Comparison of ENCODE assay signal across 14 cellular contexts in genomic region chr2:196967775-196968174, GRCh38. TPM values are rescaled to one million over a fixed set of nuclear protein-coding genes. Genes with fewer than 3 reads are reported as not detected.
DNase-seq lines count a peak whose midpoint lies in the region; FAIRE-seq and TF ChIP-seq lines count a peak whose summit lies in the region.
"Had no signal": no experiment of that assay in that cellular context is flagged by ENCODE, and none has a peak within 500 bp of the region (broad histone marks: within the 10 kb centered on the region; RNA-seq: fewer than 3 reads in every experiment).

No MANE protein-coding gene starts in this region.

- H3K4me3 ChIP-seq in GM23248: no peak overlapping the region
- no peak overlapping the region for H3K4me3 ChIP-seq in H1 (ENCODE audit: extremely low read depth in 1 of 4, insufficient read depth in 2 of 4, low read depth in 3 of 4, low read length in 4 of 4)
- H3K4me3 ChIP-seq: A549, BLaER1 had no signal

- H3K27ac ChIP-seq in GM23248 (no peak overlapping the region), H1 (ENCODE audit: low read depth, low read length) (no peak overlapping the region), caudate nucleus (ENCODE audit: low read depth, low read length) (no peak overlapping the region)
- H3K27ac ChIP-seq: A549, BLaER1 had no signal

- TF ChIP-seq CTCF in H1 (IDR thresholded peaks at IDR 0.05; ENCODE audit: control extremely low read depth in 1 of 3, insufficient read depth in 1 of 3, low read depth in 1 of 3, low read length in 3 of 3) (no peak), nephron (IDR thresholded peaks at IDR 0.05; ENCODE audit: unreplicated experiment in 3 of 3) (no peak)

- H3K4me1 Mint-ChIP-seq in nephron: peaks cover 28% of the 10 kb centered on the region

- no peaks in the 10 kb centered on the region for H3K9me3 Mint-ChIP-seq in nephron

- H3K23me2 ChIP-seq in H1 (ENCODE audit: low read depth, low read length): no peaks in the 10 kb centered on the region

- no peaks in the 10 kb centered on the region for H3K9me2 ChIP-seq in GM23248 (ENCODE audit: insufficient read depth)

- CTCF ChIA-PET in H1 (lab: Charles Lee; ENCODE audit: partially characterized antibody): interaction anchor here (0.9 kb wide), 1 partner anchor 44 kb away, joined by 4 read pairs; no protein-coding TSS in a partner anchor

- H4K91ac ChIP-seq in H1 (replicated peaks; ENCODE audit: insufficient read length, low read length): no peak overlapping the region

- no peak overlapping the region for H3K4ac ChIP-seq in H1 (replicated peaks; ENCODE audit: insufficient read length, low read depth, low read length)

- H3K9ac ChIP-seq in GM23248 (no peak overlapping the region), H1 (replicated peaks in 1 of 4; ENCODE audit: extremely low read depth in 1 of 4, low read depth in 3 of 4, low read length in 3 of 4) (no peak overlapping the region)
- H3K9ac ChIP-seq: BLaER1 had no signal

- no peak for FAIRE-seq in H1 (lab: Jason Lieb, UNC)
- FAIRE-seq: A549, HTR-8/SVneo had no signal

- H3K79me2 ChIP-seq in GM23248 (ENCODE audit: insufficient read depth) (no peaks in the 10 kb centered on the region), H1 (ENCODE audit: control insufficient read depth in 1 of 2, insufficient read depth in 2 of 2, low read length in 2 of 2) (no peaks in the 10 kb centered on the region)

- peak overlapping the region; percentile 10 for H4K5ac ChIP-seq in H1 (ENCODE audit: insufficient read length, low read depth, low read length)

- H3K18ac ChIP-seq in H1 (ENCODE audit: extremely low read depth, low read length): no peak overlapping the region

- POLR2A ChIA-PET in H1 (lab: Charles Lee; ENCODE audit: partially characterized antibody): no interaction called here

- H2BK12ac ChIP-seq in H1 (ENCODE audit: low read depth, low read length): no peak overlapping the region

- in situ Hi-C loops in GM23248 (cut with MboI): no loop called here

- H3K56ac ChIP-seq in H1 (replicated peaks; ENCODE audit: insufficient read length, low read depth, low read length): no peak overlapping the region

- H2BK5ac ChIP-seq in H1 (ENCODE audit: low read depth, low read length): no peak overlapping the region

- H4K8ac ChIP-seq in H1 (ENCODE audit: extremely low read depth, insufficient read depth, low read length): no peak overlapping the region

- H3K27me3 Mint-ChIP-seq in nephron (ENCODE audit: low read depth): no peaks in the 10 kb centered on the region

- peak overlapping the region; percentile 40 to 56 (median 45) for H3K4me3 Mint-ChIP-seq in nephron

- TF ChIP-seq POLR2A in H1 (IDR thresholded peaks at IDR 0.05; ENCODE audit: control extremely low read depth in 1 of 2, low read depth in 2 of 2, low read length in 2 of 2): no peak

- H3F3A ChIP-seq in GM23248 (ENCODE audit: insufficient read depth): peaks cover 5% of the 10 kb centered on the region; the same call in 1 of the 2 replicates

- DNase-seq in GM23248: no peak
- no peak for DNase-seq in H1 (ENCODE audit: low read depth in 1 of 2, low spot score in 2 of 2)
- DNase-seq in activated effector memory CD4-positive, alpha-beta T cell treated with anti-CD3 and anti-CD28 coated beads, Interleukin-2, amount 50 U/mL, for 16 hours: no peak
- no peak for DNase-seq in ecto neural progenitor cell (ENCODE audit: low spot score)
- DNase-seq in DMS 273 treated with DMSO at 0.1 percent for 48 hours (lab: John Stamatoyannopoulos, UW): no peak
- DNase-seq in caudate nucleus (lab: John Stamatoyannopoulos, UW): no peak
- DNase-seq: AML-193, H9, KBM-7 had no signal

- H3K23ac ChIP-seq in H1 (ENCODE audit: insufficient read length): no peak overlapping the region

- H3K27me3 ChIP-seq in GM23248 (replicated peaks; ENCODE audit: insufficient read depth): no peaks in the 10 kb centered on the region
- no peaks in the 10 kb centered on the region; a peak in 1 of 7 replicates for H3K27me3 ChIP-seq in H1 (replicated peaks in 1 of 4; ENCODE audit: control insufficient read depth in 3 of 4, extremely low read depth in 1 of 4, insufficient read depth in 3 of 4, low read length in 3 of 4)
- H3K27me3 ChIP-seq: BLaER1 had no signal

- H3K14ac ChIP-seq in H1 (ENCODE audit: insufficient read length): no peak overlapping the region

- no peak overlapping the region for H2BK15ac ChIP-seq in H1 (ENCODE audit: low read length)

- peak overlapping the region in 2 of 3 experiments; percentile 51 to 57 for H3K27ac Mint-ChIP-seq in nephron

- TF ChIP-seq EP300 in Ishikawa (IDR thresholded peaks at IDR 0.05; ENCODE audit: borderline replicate concordance) (no peak), H1 (IDR thresholded peaks at IDR 0.05; ENCODE audit: borderline replicate concordance in 1 of 2, low read depth in 2 of 2, low read length in 2 of 2) (no peak)

- H3K4me1 ChIP-seq in GM23248 (ENCODE audit: insufficient read depth): peaks cover 14% of the 10 kb centered on the region
- peaks cover 0 to 15% (median 8%) of the 10 kb centered on the region in 4 experiments; a peak in 4 of 7 replicates for H3K4me1 ChIP-seq in H1 (replicated peaks in 1 of 4; ENCODE audit: control insufficient read depth in 3 of 4, insufficient read depth in 4 of 4, low read length in 3 of 4)
- H3K4me1 ChIP-seq: A549, BLaER1 had no signal

- H3K9me3 ChIP-seq in GM23248 (ENCODE audit: low read depth) (no peaks in the 10 kb centered on the region), H1 (ENCODE audit: insufficient read depth in 2 of 2, low read depth in 1 of 2, low read length in 1 of 2) (peaks cover 5 to 13% of the 10 kb centered on the region in 2 experiments)
- H3K9me3 ChIP-seq: A549, BLaER1 had no signal

- no peak overlapping the region for H2BK20ac ChIP-seq in H1 (ENCODE audit: low read length)

- WGBS in GM23248 (ENCODE audit: low coverage in 1 of 2, low lambda C conversion rate in 2 of 2, missing lambda C conversion rate in 2 of 2), 2 experiments: 41% methylated on average over 3 of the region's 3 CpGs
- 91% methylated on average over 3 of the region's 3 CpGs; no CpG with 5 or more reads in 1 of the 2 experiments for WGBS in H1 (ENCODE audit: extremely low coverage in 1 of 2, insufficient coverage in 1 of 2, insufficient read length in 1 of 2, insufficient replicate concordance in 2 of 2, low coverage in 1 of 2, low lambda C conversion rate in 2 of 2, missing lambda C conversion rate in 1 of 2), 2 experiments

- H2AK5ac ChIP-seq in H1 (ENCODE audit: low read depth, low read length): no peak overlapping the region

- H4K20me1 ChIP-seq in GM23248 (ENCODE audit: insufficient read depth): no peaks in the 10 kb centered on the region
- no peaks in the 10 kb centered on the region for H4K20me1 ChIP-seq in H1 (replicated peaks in 1 of 2; ENCODE audit: control insufficient read depth in 1 of 2, insufficient read depth in 2 of 2, low read length in 2 of 2)
- H4K20me1 ChIP-seq: BLaER1 had no signal

- no peak overlapping the region for H2BK120ac ChIP-seq in H1 (replicated peaks; ENCODE audit: low read depth, low read length)

- H3K4me2 ChIP-seq in GM23248 (ENCODE audit: unreplicated experiment): peak overlapping the region; percentile 11
- H3K4me2 ChIP-seq in H1 (ENCODE audit: insufficient read depth in 1 of 2, low read depth in 2 of 2, low read length in 2 of 2): no peak overlapping the region
- H3K4me2 ChIP-seq: A549, BLaER1 had no signal

- H2AFZ ChIP-seq in GM23248 (0 out of 2 replicates have a peak overlapping the region, but pooled peaks have one; percentile 4), H1 (ENCODE audit: low read length) (no peak overlapping the region)

- no peaks in the 10 kb centered on the region for H3K36me3 ChIP-seq in GM23248 (ENCODE audit: low read depth)
- no peaks in the 10 kb centered on the region; a peak in 1 of 8 replicates for H3K36me3 ChIP-seq in H1 (ENCODE audit: control insufficient read depth in 2 of 4, insufficient read depth in 4 of 4, low read length in 3 of 4)
- H3K36me3 ChIP-seq: BLaER1 had no signal

- H3K79me1 ChIP-seq in H1 (ENCODE audit: low read depth, low read length): no peaks in the 10 kb centered on the region

- H3K36me3 Mint-ChIP-seq in nephron (ENCODE audit: low read depth): no peaks in the 10 kb centered on the region

- TF ChIP-seq RAD21 in Ishikawa (IDR thresholded peaks at IDR 0.05; ENCODE audit: low read depth) (no peak), H1 (IDR thresholded peaks at IDR 0.05 in 1 of 2, conservative IDR thresholded peaks at IDR 0.05 in 1 of 2; ENCODE audit: low read depth in 2 of 2, low read length in 2 of 2) (no peak)

TF ChIP-seq in Ishikawa, 13 proteins besides CTCF, POLR2A, EP300 and RAD21 (continues in another document):
- TF ChIP-seq, protein P1, sequence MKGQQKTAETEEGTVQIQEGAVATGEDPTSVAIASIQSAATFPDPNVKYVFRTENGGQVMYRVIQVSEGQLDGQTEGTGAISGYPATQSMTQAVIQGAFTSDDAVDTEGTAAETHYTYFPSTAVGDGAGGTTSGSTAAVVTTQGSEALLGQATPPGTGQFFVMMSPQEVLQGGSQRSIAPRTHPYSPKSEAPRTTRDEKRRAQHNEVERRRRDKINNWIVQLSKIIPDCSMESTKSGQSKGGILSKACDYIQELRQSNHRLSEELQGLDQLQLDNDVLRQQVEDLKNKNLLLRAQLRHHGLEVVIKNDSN (IDR thresholded peaks at IDR 0.05): 0 out of 2 replicates have a peak, but pooled peaks have one; percentile 29
- TF ChIP-seq NFIC (IDR thresholded peaks at IDR 0.05) (no peak), ZBTB7A (IDR thresholded peaks at IDR 0.05; ENCODE audit: low read depth) (no peak), CEBPB (IDR thresholded peaks at IDR 0.05) (no peak)

TF ChIP-seq in H1, 55 proteins besides CTCF, POLR2A, EP300 and RAD21 (continues in another document):
- TF ChIP-seq SP4 (IDR thresholded peaks at IDR 0.05; ENCODE audit: low read length) (no peak), CBX5 (IDR thresholded peaks at IDR 0.05; ENCODE audit: low read depth, low read length) (no peak)

RNA-seq across cellular contexts. Expression of gene PGAP1, which starts 41.3 kb away (rescaled TPM):
- 5.6 and 6.3 TPM in 2 replicates for total RNA-seq in GM23248 (2014; rRNA removed; shearing (Covaris generic))
- polyA plus RNA-seq in GM23248 (2016; fragmentation: Nextera tagmentation; extraction: Ambion mirVana) (2.4 and 2.5 TPM in 2 replicates), H1 (2011; rRNA removed) (7.5 and 8.3 TPM in 2 replicates)
- 24.1 and 24.7 TPM in 2 replicates for total RNA-seq in H1 (2021; fragmentation: NEBNext Ultra II Directional; extraction: Animal tissue kit (Norgen Biotek cat#: 25700))
- polyA plus RNA-seq in H1 (2011; cell fraction: cytosol; rRNA removed): 9.2 TPM
- polyA plus RNA-seq in H1 (2011; cell fraction: nucleus; rRNA removed): 10.5 TPM
- polyA plus RNA-seq in H1 (2012, experiment 1 of 2): 4.1 to 8.9 TPM (median 5.3 TPM) in 4 replicates
- polyA plus RNA-seq in H1 (2012, experiment 2 of 2): 0.52 TPM
- polyA plus RNA-seq in H1 (2013, experiment 1 of 2): 13.6 TPM
- polyA plus RNA-seq in H1 (2013, experiment 2 of 2): 11.9 TPM
- polyA minus RNA-seq in H1 (2011; rRNA and poly(A)+ RNA removed): 22.0 and 32.0 TPM in 2 replicates
- 14.6 TPM for polyA minus RNA-seq in H1 (2011; cell fraction: cytosol; rRNA and poly(A)+ RNA removed)
- polyA minus RNA-seq in H1 (2011; cell fraction: nucleus; rRNA and poly(A)+ RNA removed): 40.5 TPM
